1 cellular context compared by ENCODE assay signal in genomic region chr2:161160226-161161073, GRCh38.
TF ChIP-seq lines count a peak whose summit lies in the region.

Gene TANK, plus strand, starts transcription at chr2:161160428. Its CDS starts 19,235 bp downstream, at chr2:161179663.

TF ChIP-seq in HepG2, 621 proteins besides CTCF, POLR2A, EP300 and RAD21 (continued from another document and continues in another):
- TF ChIP-seq ZSCAN29 (CRISPR knock-in tag; conservative IDR thresholded peaks at IDR 0.05) = no peak
- TF ChIP-seq ZNF512B (CRISPR knock-in tag; IDR thresholded peaks at IDR 0.05; ENCODE audit: borderline replicate concordance) = peak; percentile 89; the same call in 1 of the 2 replicates
- 0 out of 2 replicates have a peak, but pooled peaks have one; percentile 70 for TF ChIP-seq KDM1A (CRISPR knock-in tag; IDR thresholded peaks at IDR 0.05)
- peak; percentile 40; the same call in 1 of the 2 replicates for TF ChIP-seq FUBP1 (CRISPR knock-in tag; IDR thresholded peaks at IDR 0.05; ENCODE audit: borderline replicate concordance)
- TF ChIP-seq MATR3 (CRISPR knock-in tag; IDR thresholded peaks at IDR 0.05) = no peak
- peak; percentile 67 for TF ChIP-seq THRA (CRISPR knock-in tag; IDR thresholded peaks at IDR 0.05; ENCODE audit: borderline replicate concordance)
- no peak; the same call in 1 of the 2 replicates for TF ChIP-seq ZNF34 (CRISPR knock-in tag; IDR thresholded peaks at IDR 0.05; ENCODE audit: borderline replicate concordance)
- peak; percentile 97 for TF ChIP-seq RARA (CRISPR knock-in tag; IDR thresholded peaks at IDR 0.05)
- no peak for TF ChIP-seq SMARCE1 (IDR thresholded peaks at IDR 0.05; ENCODE audit: borderline replicate concordance)
- TF ChIP-seq XRCC5 (optimal IDR thresholded peaks at IDR 0.05; ENCODE audit: low read length) = peak; percentile 25
- TF ChIP-seq RFX1 (IDR thresholded peaks at IDR 0.05) = no peak
- peak; percentile 91; the same call in 1 of the 2 replicates for TF ChIP-seq SSRP1 (CRISPR knock-in tag; IDR thresholded peaks at IDR 0.05)
- peak; percentile 90; the same call in 1 of the 2 replicates for TF ChIP-seq ZNF644 (CRISPR knock-in tag; IDR thresholded peaks at IDR 0.05; ENCODE audit: low read depth)
- TF ChIP-seq DDIT3 (CRISPR knock-in tag; IDR thresholded peaks at IDR 0.05) = no peak
- TF ChIP-seq ZNF775 (CRISPR knock-in tag; IDR thresholded peaks at IDR 0.05; ENCODE audit: borderline replicate concordance) = no peak
- peak; percentile 73; the same call in 1 of the 2 replicates for TF ChIP-seq ZMYM2 (CRISPR knock-in tag; IDR thresholded peaks at IDR 0.05)
- peak; percentile 86 for TF ChIP-seq MAF1 (CRISPR knock-in tag; IDR thresholded peaks at IDR 0.05; ENCODE audit: borderline replicate concordance)
- peak; percentile 85; the same call in 1 of the 2 replicates for TF ChIP-seq REL (CRISPR knock-in tag; conservative IDR thresholded peaks at IDR 0.05)
- peak; percentile 97 for TF ChIP-seq POLR2G (IDR thresholded peaks at IDR 0.05; ENCODE audit: low read depth, low read length)
- no peak for TF ChIP-seq ZNF839 (CRISPR knock-in tag; IDR thresholded peaks at IDR 0.05; ENCODE audit: borderline replicate concordance)
- peak; percentile 89 for TF ChIP-seq ELF3 (CRISPR knock-in tag; IDR thresholded peaks at IDR 0.05)
- TF ChIP-seq ZNF33A (CRISPR knock-in tag; IDR thresholded peaks at IDR 0.05; ENCODE audit: borderline replicate concordance) = 0 out of 2 replicates have a peak, but pooled peaks have one; percentile 48
- peak; percentile 98 for TF ChIP-seq MIER3 (CRISPR knock-in tag; IDR thresholded peaks at IDR 0.05; ENCODE audit: borderline replicate concordance)
- TF ChIP-seq THAP9 (CRISPR knock-in tag; IDR thresholded peaks at IDR 0.05; ENCODE audit: borderline replicate concordance) = peak; percentile 88; the same call in 1 of the 2 replicates
- TF ChIP-seq RXRA (CRISPR knock-in tag; IDR thresholded peaks at IDR 0.05) = peak; percentile 86
- TF ChIP-seq JUN (CRISPR knock-in tag; IDR thresholded peaks at IDR 0.05) = peak; percentile 73
- TF ChIP-seq DR1 (CRISPR knock-in tag; IDR thresholded peaks at IDR 0.05) = peak; percentile 85
- TF ChIP-seq RBAK (CRISPR knock-in tag; IDR thresholded peaks at IDR 0.05) = 0 out of 2 replicates have a peak, but pooled peaks have one; percentile 16
- peak; percentile 28; the same call in 1 of the 2 replicates for TF ChIP-seq HIC2 (CRISPR knock-in tag; IDR thresholded peaks at IDR 0.05; ENCODE audit: low read depth)
- peak; percentile 96 for TF ChIP-seq ATF3 (CRISPR knock-in tag; IDR thresholded peaks at IDR 0.05)
- peak; percentile 80; the same call in 1 of the 2 replicates for TF ChIP-seq NFIB (CRISPR knock-in tag; IDR thresholded peaks at IDR 0.05; ENCODE audit: borderline replicate concordance)
- TF ChIP-seq KMT2A (CRISPR knock-in tag; IDR thresholded peaks at IDR 0.05) = peak; percentile 82
- peak; percentile 69; the same call in 1 of the 2 replicates for TF ChIP-seq ZNF224 (CRISPR knock-in tag; IDR thresholded peaks at IDR 0.05)
- TF ChIP-seq ZNF547 (CRISPR knock-in tag; IDR thresholded peaks at IDR 0.05) = peak; percentile 86
- TF ChIP-seq ATF1 (CRISPR knock-in tag; IDR thresholded peaks at IDR 0.05) = no peak; the same call in 1 of the 2 replicates
- TF ChIP-seq ELF4 (CRISPR knock-in tag; IDR thresholded peaks at IDR 0.05; ENCODE audit: borderline replicate concordance) = peak; percentile 96
- TF ChIP-seq ARNTL (CRISPR knock-in tag; IDR thresholded peaks at IDR 0.05) = no peak; the same call in 1 of the 2 replicates
- peak; percentile 77 for TF ChIP-seq ZBTB43 (CRISPR knock-in tag; conservative IDR thresholded peaks at IDR 0.05)
- peak; percentile 29; the same call in 1 of the 2 replicates for TF ChIP-seq SP140L (CRISPR knock-in tag; IDR thresholded peaks at IDR 0.05; ENCODE audit: borderline replicate concordance)
- TF ChIP-seq ARID2 (CRISPR knock-in tag; IDR thresholded peaks at IDR 0.05; ENCODE audit: borderline replicate concordance) = peak; percentile 91
- TF ChIP-seq ZFYVE20 (CRISPR knock-in tag; IDR thresholded peaks at IDR 0.05; ENCODE audit: borderline replicate concordance, low read depth) = no peak
- TF ChIP-seq ZNF10 (CRISPR knock-in tag; IDR thresholded peaks at IDR 0.05; ENCODE audit: borderline replicate concordance, low read depth) = no peak
- TF ChIP-seq IKZF4 (CRISPR knock-in tag; IDR thresholded peaks at IDR 0.05; ENCODE audit: borderline replicate concordance, low read depth, not compliant biosample characterization) = peak; percentile 7
- peak; percentile 83 for TF ChIP-seq ZNF777 (CRISPR knock-in tag; IDR thresholded peaks at IDR 0.05)
- TF ChIP-seq SOX6 (IDR thresholded peaks at IDR 0.05) = no peak
- TF ChIP-seq SOX6 (CRISPR knock-in tag; IDR thresholded peaks at IDR 0.05) = peak; percentile 96
- no peak for TF ChIP-seq SP1 (IDR thresholded peaks at IDR 0.05)
- peak; percentile 74 for TF ChIP-seq SP1 (CRISPR knock-in tag; IDR thresholded peaks at IDR 0.05)
